Comparison of ENCODE assay signal across 8 cellular contexts in genomic region chr14:50231475-50232275, GRCh38. TPM values are rescaled to one million over a fixed set of nuclear protein-coding genes. Genes with fewer than 3 reads are reported as not detected.
DNase-seq lines count a peak whose midpoint lies in the region; ATAC-seq and TF ChIP-seq lines count a peak whose summit lies in the region.

TSS of gene SOS2 (minus strand) at chr14:50231578. CDS start at chr14:50231283, 295 bp downstream.

- ATAC-seq in GM18861 (IDR thresholded peaks at IDR 0.05; ENCODE audit: unreplicated experiment) (peak; percentile 68), HG03095 (IDR thresholded peaks at IDR 0.05; ENCODE audit: unreplicated experiment) (peak; percentile 81)

- peak within 1 kb of the TSS; percentile 94 for H2AFZ ChIP-seq in ACC112 (ENCODE audit: low read length, unreplicated experiment)

- no peak for TF ChIP-seq POLR2A in breast epithelium (IDR thresholded peaks at IDR 0.05)

- TF ChIP-seq CTCF in WERI-Rb-1 (IDR thresholded peaks at IDR 0.05; ENCODE audit: low read depth, low read length) (no peak), breast epithelium (IDR thresholded peaks at IDR 0.05) (peak in 1 of 3 donors; percentile 7)

- peaks cover 39% of the 10 kb centered on the region for H3K79me2 ChIP-seq in ACC112 (ENCODE audit: control insufficient read depth, insufficient read depth, low read length, unreplicated experiment)

- H3K27ac ChIP-seq in ACC112 (ENCODE audit: low read depth, low read length) (peak within 1 kb of the TSS; percentile 61), WERI-Rb-1 (peak within 1 kb of the TSS; percentile 97), breast epithelium (peak within 1 kb of the TSS; percentile 96 to 99)

- H3K4me3 ChIP-seq in ACC112 (ENCODE audit: low read depth, low read length) (peak within 1 kb of the TSS; percentile 90), WERI-Rb-1 (ENCODE audit: low read depth, low read length) (peak within 1 kb of the TSS; percentile 83), breast epithelium (peak within 1 kb of the TSS; percentile 79 to 88 (median 87))

- DNase-seq in NCI-H2171 (lab: John Stamatoyannopoulos, UW): peak; percentile 88
- DNase-seq in WERI-Rb-1: peak; percentile 91
- peak; percentile 80 to 83 for DNase-seq in breast epithelium (ENCODE audit: low spot score in 2 of 2)
- DNase-seq in iPS-NIHi7 (ENCODE audit: extremely low spot score): peak; percentile 96
- DNase-seq in smooth muscle cell of the brain vasculature (ENCODE audit: low read depth, low spot score): peak; percentile 69

- H3K36me3 ChIP-seq in ACC112 (ENCODE audit: insufficient read depth, low read length) (peaks cover 7% of the 10 kb centered on the region; the same call in 1 of the 2 replicates), WERI-Rb-1 (peaks cover 14% of the 10 kb centered on the region), breast epithelium (no peaks in the 10 kb centered on the region)

- H3K4me1 ChIP-seq in ACC112 (ENCODE audit: control insufficient read depth, insufficient read depth, low read length, unreplicated experiment): peaks cover 10% of the 10 kb centered on the region
- H3K4me1 ChIP-seq in breast epithelium: no peaks in the 10 kb centered on the region

- H3K9me3 ChIP-seq in WERI-Rb-1 (ENCODE audit: severe bottlenecking): no peaks in the 10 kb centered on the region
- H3K9me3 ChIP-seq in breast epithelium: no peaks in the 10 kb centered on the region

- H3K27me3 ChIP-seq in ACC112 (ENCODE audit: insufficient read depth, low read length) (no peaks in the 10 kb centered on the region), WERI-Rb-1 (ENCODE audit: insufficient read depth, low read depth, severe bottlenecking) (no peaks in the 10 kb centered on the region), breast epithelium (no peaks in the 10 kb centered on the region)

- intact Hi-C loops in breast epithelium (cut with DNase I; ENCODE audit: low total_unique reads): no loop called here

RNA-seq across cellular contexts. Expression of gene SOS2, which starts in this region (rescaled TPM):
- 10 to 100 TPM; 35.7 to 54.3 (median 37.4) TPM for total RNA-seq in breast epithelium

Comparison
In these comparisons a context has a peak if more than half of its experiments do, and no peak if none do; other contexts are left out.
1. Peak in every context shown above with its lines: DNase-seq, ATAC-seq, H3K4me3 ChIP-seq and H3K27ac ChIP-seq.